8 cellular contexts compared by ENCODE assay signal in genomic region chr20:41476013-41476441, GRCh38.
DNase-seq lines count a peak whose midpoint lies in the region; ATAC-seq and TF ChIP-seq lines count a peak whose summit lies in the region.

No MANE protein-coding gene starts in this region.

- peak; percentile 81 for ATAC-seq in left lobe of liver
- no peak for ATAC-seq in activated CD8-positive, alpha-beta T cell treated with anti-CD3 and anti-CD28 coated beads for 36 hours

- no peak for TF ChIP-seq CTCF in brain (conservative IDR thresholded peaks at IDR 0.05)
- TF ChIP-seq CTCF in activated CD8-positive, alpha-beta T cell treated with anti-CD3 and anti-CD28 coated beads for 36 hours (IDR thresholded peaks at IDR 0.05), result no peak

- H3K27me3 Mint-ChIP-seq in brain, result no peaks in the 10 kb centered on the region
- H3K27me3 Mint-ChIP-seq in activated CD8-positive, alpha-beta T cell treated with anti-CD3 and anti-CD28 coated beads for 36 hours, result no peaks in the 10 kb centered on the region

- peaks cover 75% of the 10 kb centered on the region for H3K36me3 Mint-ChIP-seq in brain
- peaks cover 21% of the 10 kb centered on the region for H3K36me3 Mint-ChIP-seq in activated CD8-positive, alpha-beta T cell treated with anti-CD3 and anti-CD28 coated beads for 36 hours (ENCODE audit: low read depth)

- peak overlapping the region; percentile 31 to 97 (median 78) for H3K27ac Mint-ChIP-seq in brain
- no peak overlapping the region for H3K27ac Mint-ChIP-seq in activated CD8-positive, alpha-beta T cell treated with anti-CD3 and anti-CD28 coated beads for 36 hours

- H3K9me3 Mint-ChIP-seq in brain, result peaks cover 0 to 17% (median 3%) of the 10 kb centered on the region in 5 experiments
- no peaks in the 10 kb centered on the region for H3K9me3 Mint-ChIP-seq in activated CD8-positive, alpha-beta T cell treated with anti-CD3 and anti-CD28 coated beads for 36 hours

- peaks cover 37% of the 10 kb centered on the region for H3K4me1 Mint-ChIP-seq in brain
- peaks cover 28% of the 10 kb centered on the region for H3K4me1 Mint-ChIP-seq in activated CD8-positive, alpha-beta T cell treated with anti-CD3 and anti-CD28 coated beads for 36 hours (ENCODE audit: low read depth)

- CTCF ChIA-PET in activated CD8-positive, alpha-beta T cell treated with anti-CD3 and anti-CD28 coated beads for 36 hours (lab: Charles Lee), result no interaction called here

- POLR2A ChIA-PET in activated CD8-positive, alpha-beta T cell treated with anti-CD3 and anti-CD28 coated beads for 36 hours (lab: Charles Lee), result no interaction called here

- intact Hi-C loops in activated CD8-positive, alpha-beta T cell treated with anti-CD3 and anti-CD28 coated beads for 36 hours (cut with micrococcal nuclease), result no loop called here

- H3K4me3 Mint-ChIP-seq in brain, result peak overlapping the region in 3 of 5 experiments; percentile 4 to 46 (median 19)
- no peak overlapping the region for H3K4me3 Mint-ChIP-seq in activated CD8-positive, alpha-beta T cell treated with anti-CD3 and anti-CD28 coated beads for 36 hours

- DNase-seq in AG08396 (ENCODE audit: low spot score), result peak; percentile 28
- peak; percentile 53 for DNase-seq in NCI-H1417 treated with DMSO at 0.1 percent for 48 hours (lab: John Stamatoyannopoulos, UW)
- no peak for DNase-seq in left lobe of liver (ENCODE audit: low spot score)
- no peak for DNase-seq in effector CD8-positive, alpha-beta T cell (lab: John Stamatoyannopoulos, UW)
- no peak for DNase-seq in UCSD-AML1 (lab: John Stamatoyannopoulos, UW; ENCODE audit: unreplicated experiment)
- DNase-seq in germinal center (ENCODE audit: low spot score), result no peak
- DNase-seq in activated CD8-positive, alpha-beta T cell treated with anti-CD3 and anti-CD28 coated beads for 36 hours, result no peak

Comparison
In these comparisons a context has a peak if more than half of its experiments do, and no peak if none do; other contexts are left out.
1. DNase-seq: peak in AG08396 (single experiment) and NCI-H1417 treated with DMSO at 0.1 percent for 48 hours (single experiment); none in left lobe of liver (single experiment), effector CD8-positive, alpha-beta T cell (single experiment), UCSD-AML1 (single experiment), germinal center (single experiment) and activated CD8-positive, alpha-beta T cell treated with anti-CD3 and anti-CD28 coated beads for 36 hours (single experiment).